28 cellular contexts compared by ENCODE assay signal in genomic region chr4:28106155-28106554, GRCh38.
"Had no signal": no experiment of that assay in that cellular context is flagged by ENCODE, and none has a peak within 500 bp of the region (broad histone marks: within the 10 kb centered on the region; RNA-seq: fewer than 3 reads in every experiment).

No MANE protein-coding gene starts in this region.

- H3K36me3 ChIP-seq: colonic mucosa, esophagus muscularis mucosa, esophagus squamous epithelium, gastrocnemius medialis, gastroesophageal sphincter, heart left ventricle, heart right ventricle had no signal

- H3K4me3 ChIP-seq: colonic mucosa, coronary artery, dorsolateral prefrontal cortex, esophagus muscularis mucosa, esophagus squamous epithelium, gastrocnemius medialis, gastroesophageal sphincter, heart left ventricle, heart right ventricle had no signal

- H3K4me1 ChIP-seq: colonic mucosa, esophagus muscularis mucosa, esophagus squamous epithelium, foreskin keratinocyte, gastrocnemius medialis, gastroesophageal sphincter, heart left ventricle, heart right ventricle had no signal

- DNase-seq: colonic mucosa; cortex of kidney; dermis blood vessel endothelial cell; dorsolateral prefrontal cortex; effector CD4-positive, alpha-beta T cell; effector CD8-positive, alpha-beta T cell; effector memory CD4-positive, alpha-beta T cell; effector memory CD8-positive, alpha-beta T cell; endodermal cell; erythroblast; esophagus squamous epithelium; foreskin fibroblast; foreskin keratinocyte; foreskin melanocyte; gastrocnemius medialis; glutamatergic neuron; head of caudate nucleus; heart left ventricle; heart right ventricle had no signal

- H3K9me3 ChIP-seq: colonic mucosa, esophagus muscularis mucosa, esophagus squamous epithelium, gastrocnemius medialis, gastroesophageal sphincter, heart left ventricle, heart right ventricle had no signal

- H3K27me3 ChIP-seq: colonic mucosa, esophagus muscularis mucosa, esophagus squamous epithelium, foreskin keratinocyte, gastrocnemius medialis, gastroesophageal sphincter, heart left ventricle, heart right ventricle had no signal

- ATAC-seq: effector memory CD8-positive, alpha-beta T cell; esophagus mucosa; foreskin keratinocyte; gastrocnemius medialis; gastroesophageal sphincter; heart left ventricle; heart right ventricle had no signal

- FAIRE-seq: colon, endometrium, endothelial cell of umbilical vein, frontal cortex had no signal

- H3K27ac ChIP-seq: colonic mucosa, coronary artery, dorsolateral prefrontal cortex, epithelial cell of prostate, esophagus muscularis mucosa, esophagus squamous epithelium, foreskin keratinocyte, gastrocnemius medialis, gastroesophageal sphincter, heart left ventricle, heart right ventricle had no signal
